In the genomic region with DNA sequence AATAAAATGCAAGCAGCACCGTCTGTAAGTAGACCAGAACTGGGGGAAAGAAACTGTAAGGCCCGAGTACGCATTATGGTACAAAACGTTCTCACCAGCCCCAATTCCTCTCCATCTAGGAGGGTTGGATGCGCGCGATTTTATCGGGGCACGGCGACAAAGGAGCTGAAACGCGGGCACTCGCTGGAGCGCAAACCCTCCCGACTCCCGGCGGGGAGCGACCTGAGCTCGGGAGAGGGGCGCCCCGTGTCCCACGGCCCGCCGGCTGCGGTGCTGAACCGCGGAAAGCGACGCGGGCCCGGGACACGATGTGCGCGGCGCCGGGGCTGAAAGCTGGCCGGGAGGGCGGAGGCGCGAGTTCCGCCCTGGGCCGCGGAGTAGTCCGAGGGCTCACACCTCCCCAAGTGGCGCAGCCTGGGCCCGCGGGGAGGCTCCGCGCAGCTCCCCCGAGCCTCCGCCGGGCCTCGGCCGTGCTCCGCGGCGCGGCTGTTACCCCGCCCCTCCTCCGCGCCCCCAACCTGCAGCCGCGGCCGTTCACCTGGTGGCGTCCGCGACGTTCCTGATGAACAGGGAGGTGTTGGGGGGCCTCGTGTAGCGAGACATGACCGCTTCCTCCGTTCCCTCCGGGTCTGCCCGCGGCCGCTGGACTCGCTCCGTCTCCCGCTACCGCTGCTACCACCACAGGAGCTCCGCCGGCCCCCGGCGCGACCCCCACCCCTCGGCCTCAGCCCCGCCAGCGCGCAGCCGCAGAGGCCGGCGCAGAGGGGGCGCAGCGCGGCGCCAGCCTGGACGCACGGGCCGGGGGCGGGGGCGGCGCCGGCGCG, we compare ENCODE assay signal across 8 cellular contexts. TPM values are rescaled to one million over a fixed set of nuclear protein-coding genes. Genes with fewer than 3 reads are reported as not detected.
DNase-seq lines count a peak whose midpoint lies in the region; ATAC-seq and TF ChIP-seq lines count a peak whose summit lies in the region.

SRSF12 (minus strand) TSS at position 787 of the 824 bp plus-strand sequence; CDS start at position 603, 184 bp downstream.

- peak within 1 kb of the TSS; percentile 80 for H3K4me3 Mint-ChIP-seq in activated T-cell treated with anti-CD3 and anti-CD28 coated beads, Interleukin-2, amount 50 U/mL, for 4 hours
- H3K4me3 Mint-ChIP-seq in neural crest cell = peak within 1 kb of the TSS; percentile 92

- H3K9me3 ChIP-seq in tibial nerve = no peaks in the 10 kb centered on the region

- peak within 1 kb of the TSS; percentile 77 for H3K27ac Mint-ChIP-seq in neural crest cell (ENCODE audit: unreplicated experiment)

- H3K9me3 Mint-ChIP-seq in activated T-cell treated with anti-CD3 and anti-CD28 coated beads, Interleukin-2, amount 50 U/mL, for 4 hours = no peaks in the 10 kb centered on the region
- H3K9me3 Mint-ChIP-seq in neural crest cell = no peaks in the 10 kb centered on the region

- H3K27ac ChIP-seq in tibial nerve = peak within 1 kb of the TSS in 2 of 4 donors; percentile 2 to 66

- peak; percentile 89 for DNase-seq in GM13976 (ENCODE audit: low spot score)
- peak; percentile 30 for DNase-seq in NCI-H345 treated with DMSO at 0.1 percent for 48 hours (lab: John Stamatoyannopoulos, UW; ENCODE audit: unreplicated experiment)
- peak; percentile 29 for DNase-seq in activated T-cell treated with anti-CD3 and anti-CD28 coated beads, Interleukin-2, amount 50 U/mL, for 4 hours
- DNase-seq in fibroblast of mammary gland (ENCODE audit: low read depth) = no peak
- DNase-seq in neural crest cell (ENCODE audit: low read depth, low spot score) = peak; percentile 62
- DNase-seq in tibial nerve (ENCODE audit: low spot score in 2 of 2) = no peak
- no peak for DNase-seq in NCI-H510A treated with DMSO at 0.1 percent for 48 hours (lab: John Stamatoyannopoulos, UW)

- peaks cover 0 to 15% (median 7%) of the 10 kb centered on the region in 4 donors for H3K4me1 ChIP-seq in tibial nerve

- in situ Hi-C loops in GM13976 (cut with MboI; ENCODE audit: low sequenced_read_pairs, unreplicated experiment) = no loop called here

- peaks cover 5% of the 10 kb centered on the region for H3K4me1 Mint-ChIP-seq in activated T-cell treated with anti-CD3 and anti-CD28 coated beads, Interleukin-2, amount 50 U/mL, for 4 hours (ENCODE audit: low read depth)
- peaks cover 22% of the 10 kb centered on the region for H3K4me1 Mint-ChIP-seq in neural crest cell

- peak within 1 kb of the TSS; percentile 49 for H3K4me3 ChIP-seq in fibroblast of mammary gland (ENCODE audit: control insufficient read depth, low read depth, low read length)
- peak within 1 kb of the TSS; percentile 59 to 75 (median 64) for H3K4me3 ChIP-seq in tibial nerve

- peaks cover 0 to 5% (median 0%) of the 10 kb centered on the region in 3 donors for H3K36me3 ChIP-seq in tibial nerve

- WGBS in tibial nerve, 2 donors = 0 to 2% methylated on average over 15 to 40 of the region's 105 CpGs

- H3K36me3 Mint-ChIP-seq in activated T-cell treated with anti-CD3 and anti-CD28 coated beads, Interleukin-2, amount 50 U/mL, for 4 hours (ENCODE audit: insufficient read depth) = no peaks in the 10 kb centered on the region
- peaks cover 4% of the 10 kb centered on the region for H3K36me3 Mint-ChIP-seq in neural crest cell (ENCODE audit: low read depth)

- no peak for TF ChIP-seq POLR2A in tibial nerve (IDR thresholded peaks at IDR 0.05)

- H3K27me3 ChIP-seq in tibial nerve = no peaks in the 10 kb centered on the region

- H3K27me3 Mint-ChIP-seq in activated T-cell treated with anti-CD3 and anti-CD28 coated beads, Interleukin-2, amount 50 U/mL, for 4 hours (ENCODE audit: low read depth) = peaks cover 6% of the 10 kb centered on the region
- H3K27me3 Mint-ChIP-seq in neural crest cell (ENCODE audit: low read depth) = no peaks in the 10 kb centered on the region

- no peak for TF ChIP-seq EP300 in tibial nerve (IDR thresholded peaks at IDR 0.05)

- TF ChIP-seq CTCF in GM13976 (IDR thresholded peaks at IDR 0.05; ENCODE audit: borderline replicate concordance, control extremely low read depth, extremely low read depth, insufficient read depth, missing control alignments) = no peak
- TF ChIP-seq CTCF in fibroblast of mammary gland (conservative IDR thresholded peaks at IDR 0.05; ENCODE audit: control insufficient read depth, insufficient read depth, low read depth, low read length) = no peak
- peak; percentile 25 for TF ChIP-seq CTCF in neural crest cell (conservative IDR thresholded peaks at IDR 0.05)
- TF ChIP-seq CTCF in tibial nerve (IDR thresholded peaks at IDR 0.05) = peak in 1 of 5 experiments; percentile 25

- peak; percentile 77 for ATAC-seq in HG02610 (IDR thresholded peaks at IDR 0.05; ENCODE audit: unreplicated experiment)
- peak; percentile 93 for ATAC-seq in activated T-cell treated with anti-CD3 and anti-CD28 coated beads, Interleukin-2, amount 50 U/mL, for 4 hours

RNA-seq across cellular contexts. Expression of gene SRSF12, which starts in this region (rescaled TPM):
- 1 to 10 TPM in 1 of 3 donors, under 1 TPM in 2; 0.11 to 1.3 (median 0.30) TPM for total RNA-seq in activated T-cell treated with anti-CD3 and anti-CD28 coated beads, Interleukin-2, amount 50 U/mL, for 4 hours
- total RNA-seq in neural crest cell (21.9 and 23.5 TPM in 2 replicates), tibial nerve (1 to 10 TPM in 1 of 4 donors, under 1 TPM in 2, not detected in 1; under 0.01 to 1.7 (median 0.60) TPM)

Comparison
In these comparisons a context has a peak if more than half of its experiments do, and no peak if none do; other contexts are left out.
1. DNase-seq: peak in GM13976 (single experiment), NCI-H345 treated with DMSO at 0.1 percent for 48 hours (single experiment), activated T-cell treated with anti-CD3 and anti-CD28 coated beads, Interleukin-2, amount 50 U/mL, for 4 hours (single experiment) and neural crest cell (single experiment); none in fibroblast of mammary gland (single experiment), tibial nerve (0 of 2) and NCI-H510A treated with DMSO at 0.1 percent for 48 hours (single experiment).